Comparison of ENCODE assay signal across 14 cellular contexts in genomic region chr1:151680812-151681211, GRCh38. TPM values are rescaled to one million over a fixed set of nuclear protein-coding genes. Genes with fewer than 3 reads are reported as not detected.
DNase-seq lines count a peak whose midpoint lies in the region; ATAC-seq and TF ChIP-seq lines count a peak whose summit lies in the region.
"Had no signal": no experiment of that assay in that cellular context is flagged by ENCODE, and none has a peak within 500 bp of the region (broad histone marks: within the 10 kb centered on the region; RNA-seq: fewer than 3 reads in every experiment).

No MANE protein-coding gene starts in this region.

- ATAC-seq in HG02610 (IDR thresholded peaks at IDR 0.05; ENCODE audit: unreplicated experiment), result peak; percentile 60
- ATAC-seq in natural killer cell, result no peak

- POLR2A ChIA-PET in A673 (lab: Charles Lee; ENCODE audit: low non-redundant PET), result no interaction called here

- H3K27ac Mint-ChIP-seq in immature natural killer cell (no peak overlapping the region), natural killer cell (no peak overlapping the region)
- H3K27ac Mint-ChIP-seq: activated naive CD8-positive, alpha-beta T cell treated with anti-CD3 and anti-CD28 coated beads, Interleukin-2, amount 10 ng/mL, durations not matched to agents 7 days and 5 days had no signal

- H3K27me3 Mint-ChIP-seq in immature natural killer cell (ENCODE audit: low read depth in 3 of 3), result no peaks in the 10 kb centered on the region
- no peaks in the 10 kb centered on the region for H3K27me3 Mint-ChIP-seq in natural killer cell (ENCODE audit: low read depth in 2 of 2)
- H3K27me3 Mint-ChIP-seq: activated naive CD8-positive, alpha-beta T cell treated with anti-CD3 and anti-CD28 coated beads, Interleukin-2, amount 10 ng/mL, durations not matched to agents 7 days and 5 days; CD4-positive, alpha-beta memory T cell had no signal

- no peak overlapping the region for H3K4me3 Mint-ChIP-seq in immature natural killer cell
- H3K4me3 Mint-ChIP-seq in natural killer cell, result no peak overlapping the region
- H3K4me3 Mint-ChIP-seq: activated naive CD8-positive, alpha-beta T cell treated with anti-CD3 and anti-CD28 coated beads, Interleukin-2, amount 10 ng/mL, durations not matched to agents 7 days and 5 days; CD4-positive, alpha-beta memory T cell had no signal

- H3K27ac ChIP-seq in A673 (ENCODE audit: low read depth, low read length, poor library complexity, severe bottlenecking) (no peak overlapping the region), dorsolateral prefrontal cortex (no peak overlapping the region)

- H3K36me3 ChIP-seq in A673 (ENCODE audit: insufficient read depth, low read length, poor library complexity, severe bottlenecking) (peaks cover 9% of the 10 kb centered on the region), kidney epithelial cell (ENCODE audit: control insufficient read depth, insufficient read depth, low read length) (no peaks in the 10 kb centered on the region)

- DNase-seq in A673 (ENCODE audit: low spot score) (peak; percentile 68), astrocyte of the hippocampus (ENCODE audit: low read depth, low spot score) (peak; percentile 81), kidney epithelial cell (ENCODE audit: low read depth) (peak; percentile 80), immature natural killer cell (no peak), natural killer cell (no peak), dorsolateral prefrontal cortex (no peak)
- DNase-seq in effector CD4-positive, alpha-beta T cell, result no peak
- DNase-seq: activated naive CD8-positive, alpha-beta T cell treated with anti-CD3 and anti-CD28 coated beads, Interleukin-2, amount 10 ng/mL, durations not matched to agents 7 days and 5 days; CD4-positive, alpha-beta memory T cell; NCI-H2029; stimulated activated CD4-positive, alpha-beta T cell treated with anti-CD3 and anti-CD28 coated beads, Interleukin-2, amount 100 ng/mL, for 48 hours; T-helper 9 cell had no signal

- H3K9me3 Mint-ChIP-seq in immature natural killer cell, result no peaks in the 10 kb centered on the region
- no peaks in the 10 kb centered on the region for H3K9me3 Mint-ChIP-seq in natural killer cell
- H3K9me3 Mint-ChIP-seq: activated naive CD8-positive, alpha-beta T cell treated with anti-CD3 and anti-CD28 coated beads, Interleukin-2, amount 10 ng/mL, durations not matched to agents 7 days and 5 days; CD4-positive, alpha-beta memory T cell had no signal

- H3K4me1 ChIP-seq in A673 (ENCODE audit: insufficient read depth, low read length, poor library complexity, severe bottlenecking), result peaks cover 8% of the 10 kb centered on the region

- peaks cover 11 to 26% (median 23%) of the 10 kb centered on the region in 3 donors for H3K36me3 Mint-ChIP-seq in immature natural killer cell
- no peaks in the 10 kb centered on the region for H3K36me3 Mint-ChIP-seq in natural killer cell

- H3K27me3 ChIP-seq in A673 (replicated peaks; ENCODE audit: insufficient read depth, low read depth, low read length, poor library complexity), result no peaks in the 10 kb centered on the region
- H3K27me3 ChIP-seq in kidney epithelial cell (ENCODE audit: control insufficient read depth, insufficient read depth, low read length), result no peaks in the 10 kb centered on the region
- H3K27me3 ChIP-seq in dorsolateral prefrontal cortex, result no peaks in the 10 kb centered on the region

- no peak overlapping the region for H3K4me3 ChIP-seq in A673 (ENCODE audit: low read depth, low read length, poor library complexity, severe bottlenecking)
- H3K4me3 ChIP-seq in kidney epithelial cell (ENCODE audit: low read depth, low read length), result no peak overlapping the region
- H3K4me3 ChIP-seq in dorsolateral prefrontal cortex, result no peak overlapping the region

- no peaks in the 10 kb centered on the region for H3K4me1 Mint-ChIP-seq in immature natural killer cell
- no peaks in the 10 kb centered on the region for H3K4me1 Mint-ChIP-seq in natural killer cell

- no TSS peak for BruUV-seq in A673 (replicated peaks; lab: Mats Ljungman, UMichigan)

- TF ChIP-seq CTCF in A673 (conservative IDR thresholded peaks at IDR 0.05; ENCODE audit: low read depth, low read length) (no peak), kidney epithelial cell (IDR thresholded peaks at IDR 0.05; ENCODE audit: insufficient read depth, low read length, poor library complexity, severe bottlenecking) (no peak), natural killer cell (IDR thresholded peaks at IDR 0.05) (no peak), dorsolateral prefrontal cortex (IDR thresholded peaks at IDR 0.05 in 54 of 56, conservative IDR thresholded peaks at IDR 0.05 in 2 of 56; ENCODE audit: low read depth in 1 of 56, partially characterized antibody in 56 of 56) (no peak)

- H3K9me3 ChIP-seq in A673 (ENCODE audit: low read depth, low read length, poor library complexity, severe bottlenecking), result no peaks in the 10 kb centered on the region

- intact Hi-C loops in A673 (cut with micrococcal nuclease; ENCODE audit: unreplicated experiment) (no loop called here), natural killer cell (cut with micrococcal nuclease) (no loop called here), dorsolateral prefrontal cortex (cut with DNase I) (no loop called here)

- CTCF ChIA-PET in A673 (lab: Charles Lee), result interaction anchor here (0.7 kb wide), 1 partner anchor 193 kb away, joined by 5 read pairs; no protein-coding TSS in a partner anchor

RNA-seq across cellular contexts. Expression of gene CELF3, which starts 35.8 kb away (rescaled TPM):
- total RNA-seq in A673 (2021) (0.15 TPM in 1 of 2 replicates, not detected in the other), kidney epithelial cell (not detected in 2 replicates), natural killer cell (not detected), dorsolateral prefrontal cortex (100 to 1,000 TPM in 11 of 120 experiments, 10 to 100 TPM in 109; 19.5 to 121 (median 75.3) TPM)
- not detected for polyA plus RNA-seq in immature natural killer cell
- total RNA-seq: activated naive CD8-positive, alpha-beta T cell treated with anti-CD3 and anti-CD28 coated beads, Interleukin-2, amount 10 ng/mL, durations not matched to agents 7 days and 5 days; CD4-positive, alpha-beta memory T cell had no signal
- polyA plus RNA-seq: CD4-positive, alpha-beta memory T cell; liver had no signal

RNA-seq across cellular contexts. Expression of gene RIIAD1, which starts 40.5 kb away (rescaled TPM):
- not detected in 2 replicates for total RNA-seq in A673 (2021)
- total RNA-seq in kidney epithelial cell, result not detected in 2 replicates
- not detected for polyA plus RNA-seq in immature natural killer cell
- total RNA-seq in natural killer cell, result not detected
- 10 to 100 TPM in 28 of 120 experiments, 1 to 10 TPM in 89, under 1 TPM in 2, not detected in 1; 0.64 to 17.9 (median 7.5) TPM for total RNA-seq in dorsolateral prefrontal cortex
- total RNA-seq: activated naive CD8-positive, alpha-beta T cell treated with anti-CD3 and anti-CD28 coated beads, Interleukin-2, amount 10 ng/mL, durations not matched to agents 7 days and 5 days; CD4-positive, alpha-beta memory T cell; liver had no signal
- polyA plus RNA-seq: CD4-positive, alpha-beta memory T cell; liver had no signal

Comparison
In these comparisons a context has a peak if more than half of its experiments do, and no peak if none do; other contexts are left out.
1. DNase-seq: peak in A673 (single experiment), astrocyte of the hippocampus (single experiment) and kidney epithelial cell (single experiment); none in immature natural killer cell (0 of 3), natural killer cell (single experiment), dorsolateral prefrontal cortex (0 of 10) and effector CD4-positive, alpha-beta T cell (single experiment).
2. RNA of gene CELF3, which starts 35.8 kb away (total RNA-seq): 19.5 to 121 TPM in dorsolateral prefrontal cortex; 0.15 TPM in A673, not detected in kidney epithelial cell and not detected in natural killer cell; every median in the first group is over 10 times any median in the second.